Comparison of ENCODE assay signal across 8 cellular contexts in the genomic region with DNA sequence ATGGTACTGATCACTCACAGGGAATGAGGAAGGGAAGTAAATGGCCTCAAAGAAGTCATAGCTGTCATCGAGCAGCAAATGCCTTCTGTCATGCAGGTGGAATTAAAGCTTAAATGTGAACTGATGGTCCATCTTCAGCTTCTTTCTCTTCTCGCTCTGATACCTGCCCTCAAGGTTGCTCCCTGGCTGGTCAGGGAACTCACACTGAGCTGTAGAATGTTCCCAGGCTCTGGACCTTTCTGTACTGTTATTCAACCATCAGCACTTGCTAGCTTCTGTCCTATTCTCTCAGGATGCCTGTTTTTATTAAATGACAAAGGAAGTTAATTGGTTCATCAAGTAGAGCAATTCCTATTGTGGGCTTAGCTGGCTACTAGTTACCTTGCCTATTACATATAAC.
"Had no signal": no experiment of that assay in that cellular context is flagged by ENCODE, and none has a peak within 500 bp of the region (broad histone marks: within the 10 kb centered on the region; RNA-seq: fewer than 3 reads in every experiment).

No MANE protein-coding gene starts in this region.

- ATAC-seq: HCT116, HepG2 had no signal

- H3K4me1 ChIP-seq: HAP-1 had no signal

- H3K27ac ChIP-seq: HL-60 had no signal

- H3K36me3 ChIP-seq: HAP-1 had no signal

- DNase-seq: GOT3, H7, HFFc6, IMR-90 had no signal

- H3K9me3 ChIP-seq: HAP-1 had no signal

- H3K4me3 ChIP-seq: HAP-1 had no signal

- H3K27ac Mint-ChIP-seq: HFFc6 had no signal

- H3K4me3 Mint-ChIP-seq: HFFc6 had no signal
